In genomic region chr16:47375423-47375822, GRCh38 we compare ENCODE assay signal across 19 cellular contexts.
DNase-seq lines count a peak whose midpoint lies in the region; TF ChIP-seq lines count a peak whose summit lies in the region.
"Had no signal": no experiment of that assay in that cellular context is flagged by ENCODE, and none has a peak within 500 bp of the region (broad histone marks: within the 10 kb centered on the region; RNA-seq: fewer than 3 reads in every experiment).

No MANE protein-coding gene starts in this region.

- no peak for TF ChIP-seq CTCF in type B pancreatic cell (conservative IDR thresholded peaks at IDR 0.05)

- DNase-seq in EH (ENCODE audit: low read depth) (peak; percentile 16), LHCN-M2 (ENCODE audit: low read depth) (peak; percentile 62), astrocyte of the hippocampus (ENCODE audit: low read depth, low spot score) (peak; percentile 27), iris pigment epithelial cell (ENCODE audit: low read depth) (peak; percentile 34), activated T-cell treated with anti-CD3 and anti-CD28 coated beads for 4 hours (no peak), type B pancreatic cell (ENCODE audit: extremely low spot score, unreplicated experiment) (no peak)
- no peak for DNase-seq in NK-92 treated with Interleukin-12 subunit alpha and Interleukin-12 subunit beta, amount 100 ng/mL, for 24 hours (lab: John Stamatoyannopoulos, UW)
- DNase-seq: CD8-positive, alpha-beta memory T cell; GOT3; HFFc6; MM.1S; NCI-H1105 treated with DMSO at 0.1 percent for 48 hours; NCI-H2081 treated with DMSO at 0.1 percent for 48 hours; NCI-H345; NCI-H748 treated with DMSO at 0.1 percent for 48 hours; Peyer's patch; Right ventricle myocardium superior; SK-N-SH; T-helper 1 cell had no signal

- H3K4me3 Mint-ChIP-seq in type B pancreatic cell, result no peak overlapping the region
- H3K4me3 Mint-ChIP-seq: CD8-positive, alpha-beta memory T cell; HFFc6 had no signal

- H3K9me3 Mint-ChIP-seq in type B pancreatic cell, result no peaks in the 10 kb centered on the region
- H3K9me3 Mint-ChIP-seq: HFFc6 had no signal

- H3K27me3 Mint-ChIP-seq in type B pancreatic cell, result no peaks in the 10 kb centered on the region
- H3K27me3 Mint-ChIP-seq: CD8-positive, alpha-beta memory T cell had no signal

- H3K27ac Mint-ChIP-seq in type B pancreatic cell, result no peak overlapping the region
- H3K27ac Mint-ChIP-seq: CD8-positive, alpha-beta memory T cell had no signal

- H3K36me3 Mint-ChIP-seq in type B pancreatic cell, result peaks cover 11% of the 10 kb centered on the region

- no peaks in the 10 kb centered on the region for H3K4me1 Mint-ChIP-seq in type B pancreatic cell (ENCODE audit: unreplicated experiment)
- H3K4me1 Mint-ChIP-seq: CD8-positive, alpha-beta memory T cell had no signal

Comparison
In these comparisons a context has a peak if more than half of its experiments do, and no peak if none do; other contexts are left out.
1. DNase-seq: peak in EH (single experiment), LHCN-M2 (single experiment), astrocyte of the hippocampus (single experiment) and iris pigment epithelial cell (single experiment); none in NK-92 treated with Interleukin-12 subunit alpha and Interleukin-12 subunit beta, amount 100 ng/mL, for 24 hours (single experiment), activated T-cell treated with anti-CD3 and anti-CD28 coated beads for 4 hours (single experiment) and type B pancreatic cell (single experiment).